Comparison of ENCODE assay signal across 23 cellular contexts in the genomic region with DNA sequence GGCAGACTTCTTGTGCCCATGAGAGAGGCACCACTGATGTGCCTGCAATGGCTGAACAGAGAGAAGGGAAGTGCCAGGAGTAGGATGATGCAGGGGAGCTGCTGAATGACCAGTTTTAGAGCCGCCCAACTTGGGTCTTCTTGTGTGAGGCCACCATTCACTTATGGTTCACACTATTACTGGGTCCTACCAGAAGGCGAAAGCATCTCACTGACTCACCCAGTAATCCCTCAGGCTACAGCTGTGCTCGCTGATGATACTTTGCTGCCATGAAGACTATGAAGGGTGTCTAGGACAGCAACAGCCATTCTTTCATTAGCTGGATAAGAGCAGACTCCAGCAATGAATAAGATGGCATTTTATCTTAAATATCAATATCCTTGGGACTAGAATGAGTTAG.
"Had no signal": no experiment of that assay in that cellular context is flagged by ENCODE, and none has a peak within 500 bp of the region (broad histone marks: within the 10 kb centered on the region; RNA-seq: fewer than 3 reads in every experiment).

No MANE protein-coding gene starts in this region.

- H3K27ac Mint-ChIP-seq: endodermal cell, memory B cell, natural killer cell had no signal

- H3K4me1 Mint-ChIP-seq: memory B cell had no signal

- H3K36me3 Mint-ChIP-seq: memory B cell, natural killer cell had no signal

- DNase-seq: cortex of kidney; effector CD8-positive, alpha-beta T cell; endodermal cell; foreskin fibroblast; gastrocnemius medialis; head of caudate nucleus; kidney; natural killer cell; occipital lobe; ovary; posterior cingulate gyrus; psoas muscle; right cardiac atrium; sigmoid colon; spleen; stimulated activated CD4-positive, alpha-beta T cell treated with anti-CD3 and anti-CD28 coated beads, Interleukin-2, amount 100 ng/mL, for 48 hours; stimulated activated naive CD4-positive, alpha-beta T cell; substantia nigra; testis; tibial artery; upper lobe of left lung had no signal

- H3K9me3 Mint-ChIP-seq: endodermal cell, natural killer cell had no signal

- H3K4me3 Mint-ChIP-seq: endodermal cell, memory B cell, natural killer cell had no signal

- H3K9me3 ChIP-seq: gastrocnemius medialis, ovary, psoas muscle, sigmoid colon, spleen, testis, tibial artery, upper lobe of left lung had no signal

- ATAC-seq: esophagus mucosa, gastrocnemius medialis, psoas muscle, right cardiac atrium had no signal
